In genomic region chr1:160742428-160743127, GRCh38 we compare ENCODE assay signal across 18 cellular contexts. TPM values are rescaled to one million over a fixed set of nuclear protein-coding genes. Genes with fewer than 3 reads are reported as not detected.
DNase-seq lines count a peak whose midpoint lies in the region; ATAC-seq, FAIRE-seq and TF ChIP-seq lines count a peak whose summit lies in the region.
"Had no signal": no experiment of that assay in that cellular context is flagged by ENCODE, and none has a peak within 500 bp of the region (broad histone marks: within the 10 kb centered on the region; RNA-seq: fewer than 3 reads in every experiment).

No MANE protein-coding gene starts in this region.

- peaks cover 2% of the 10 kb centered on the region for H3K36me3 Mint-ChIP-seq in CD8-positive, alpha-beta T cell
- no peaks in the 10 kb centered on the region for H3K36me3 Mint-ChIP-seq in activated CD4-positive, alpha-beta memory T cell treated with anti-CD3 and anti-CD28 coated beads for 36 hours

- intact Hi-C loops in CD8-positive, alpha-beta T cell (cut with DNase I, micrococcal nuclease) = loop anchor here in 1 of 2 experiments (1.0 to 2.0 kb wide), 2 partner anchors 9 to 16 kb away; no protein-coding TSS in a partner anchor
- intact Hi-C loops in activated CD4-positive, alpha-beta memory T cell treated with anti-CD3 and anti-CD28 coated beads for 36 hours (cut with micrococcal nuclease) = no loop called here

- no peaks in the 10 kb centered on the region for H3K36me3 ChIP-seq in CD8-positive, alpha-beta T cell (ENCODE audit: insufficient read depth, low read length)
- H3K36me3 ChIP-seq in mucosa of rectum (ENCODE audit: control insufficient read depth in 2 of 2, insufficient read depth in 2 of 2, low read length in 2 of 2) = no peaks in the 10 kb centered on the region
- H3K36me3 ChIP-seq: BE2C, colonic mucosa had no signal

- H3K9me3 ChIP-seq in CD8-positive, alpha-beta T cell (ENCODE audit: low read length) = no peaks in the 10 kb centered on the region
- H3K9me3 ChIP-seq in mucosa of rectum (ENCODE audit: control insufficient read depth in 2 of 2, low read length in 2 of 2) = no peaks in the 10 kb centered on the region
- H3K9me3 ChIP-seq: BE2C, colonic mucosa, testis had no signal

- H3K4me1 Mint-ChIP-seq in CD8-positive, alpha-beta T cell (ENCODE audit: low read depth) = peaks cover 82% of the 10 kb centered on the region
- H3K4me1 Mint-ChIP-seq in activated CD4-positive, alpha-beta memory T cell treated with anti-CD3 and anti-CD28 coated beads for 36 hours (ENCODE audit: low read depth) = peaks cover 57% of the 10 kb centered on the region

- no peak for ATAC-seq in CD8-positive, alpha-beta T cell
- no peak for ATAC-seq in GM19452 (IDR thresholded peaks at IDR 0.05; ENCODE audit: unreplicated experiment)

- H3K9me3 Mint-ChIP-seq in CD8-positive, alpha-beta T cell = peaks cover 1% of the 10 kb centered on the region
- H3K9me3 Mint-ChIP-seq in activated CD4-positive, alpha-beta memory T cell treated with anti-CD3 and anti-CD28 coated beads for 36 hours = peaks cover 4% of the 10 kb centered on the region
- H3K9me3 Mint-ChIP-seq: GM23338, neural crest cell had no signal

- H3K4me3 Mint-ChIP-seq in CD8-positive, alpha-beta T cell = peak overlapping the region; percentile 81
- no peak overlapping the region for H3K4me3 Mint-ChIP-seq in activated CD4-positive, alpha-beta memory T cell treated with anti-CD3 and anti-CD28 coated beads for 36 hours
- H3K4me3 Mint-ChIP-seq: GM23338, neural crest cell had no signal

- H3K27me3 Mint-ChIP-seq in CD8-positive, alpha-beta T cell (ENCODE audit: low read depth) = no peaks in the 10 kb centered on the region
- no peaks in the 10 kb centered on the region for H3K27me3 Mint-ChIP-seq in activated CD4-positive, alpha-beta memory T cell treated with anti-CD3 and anti-CD28 coated beads for 36 hours

- no peak for TF ChIP-seq POLR2A in GM12891 (IDR thresholded peaks at IDR 0.05; ENCODE audit: low read depth, low read length)

- no peaks in the 10 kb centered on the region for H3K27me3 ChIP-seq in CD8-positive, alpha-beta T cell (ENCODE audit: insufficient read depth, low read length)
- H3K27me3 ChIP-seq in mucosa of rectum (ENCODE audit: control insufficient read depth in 2 of 2, insufficient read depth in 2 of 2, low read length in 2 of 2) = no peaks in the 10 kb centered on the region
- H3K27me3 ChIP-seq: BE2C, colonic mucosa, testis had no signal

- peak overlapping the region; percentile 90 for H3K27ac Mint-ChIP-seq in CD8-positive, alpha-beta T cell
- H3K27ac Mint-ChIP-seq in activated CD4-positive, alpha-beta memory T cell treated with anti-CD3 and anti-CD28 coated beads for 36 hours = peak overlapping the region; percentile 0
- H3K27ac Mint-ChIP-seq: GM23338 had no signal

- TF ChIP-seq CTCF in CD8-positive, alpha-beta T cell (IDR thresholded peaks at IDR 0.05) = no peak

- no peak overlapping the region for H3K9ac ChIP-seq in mucosa of rectum (ENCODE audit: low read depth in 1 of 2, low read length in 2 of 2)

- FAIRE-seq in GM12891 (lab: Jason Lieb, UNC) = peak; percentile 79

- peaks cover 48% of the 10 kb centered on the region for H3K4me1 ChIP-seq in CD8-positive, alpha-beta T cell (ENCODE audit: insufficient read depth, low read length)
- no peaks in the 10 kb centered on the region for H3K4me1 ChIP-seq in mucosa of rectum (ENCODE audit: control insufficient read depth in 2 of 2, insufficient read depth in 2 of 2, low read length in 2 of 2)
- H3K4me1 ChIP-seq: BE2C, colonic mucosa, testis had no signal

- CTCF ChIA-PET in CD8-positive, alpha-beta T cell (lab: Charles Lee) = interaction anchor here (1.9 to 8.2 kb wide), 4 partner anchors 10 to 26 kb away, joined by 4 to 72 read pairs (median 9); no protein-coding TSS in a partner anchor
- CTCF ChIA-PET in activated CD4-positive, alpha-beta memory T cell treated with anti-CD3 and anti-CD28 coated beads for 36 hours (lab: Charles Lee) = interaction anchor here (1.5 kb wide), 1 partner anchor 38 kb away, joined by 3 read pairs; no protein-coding TSS in a partner anchor

- H3K4me3 ChIP-seq in CD8-positive, alpha-beta T cell (ENCODE audit: low read depth, low read length) = no peak overlapping the region
- peak overlapping the region in 1 of 2 donors; percentile 65 for H3K4me3 ChIP-seq in mucosa of rectum (ENCODE audit: low read length in 2 of 2)
- H3K4me3 ChIP-seq: colonic mucosa, GM23338, lung, SK-N-MC, testis had no signal

- H3K27ac ChIP-seq in CD8-positive, alpha-beta T cell (ENCODE audit: low read depth, low read length) = no peak overlapping the region
- H3K27ac ChIP-seq in mucosa of rectum (ENCODE audit: low read depth in 2 of 2, low read length in 2 of 2) = peak overlapping the region; percentile 2 to 44
- H3K27ac ChIP-seq: SK-N-MC, testis had no signal

- DNase-seq in CD8-positive, alpha-beta T cell = no peak
- DNase-seq in GM12891 (ENCODE audit: insufficient read length, low spot score) = no peak
- no peak for DNase-seq in activated CD4-positive, alpha-beta memory T cell treated with anti-CD3 and anti-CD28 coated beads for 36 hours
- no peak for DNase-seq in activated CD4-positive, CD25-positive, alpha-beta regulatory T cell (lab: John Stamatoyannopoulos, UW)
- no peak for DNase-seq in HCEC 1CT
- DNase-seq: activated CD8-positive, alpha-beta memory T cell treated with anti-CD3 and anti-CD28 coated beads, Interleukin-2, amount 50 U/mL, for 4 hours; BE2C; colonic mucosa; NCI-H187; NCI-H446 treated with DMSO at 0.1 percent for 48 hours; testis had no signal

- POLR2A ChIA-PET in CD8-positive, alpha-beta T cell (lab: Charles Lee) = interaction anchor here (2.2 kb wide), 1 partner anchor 9 kb away, joined by 7 read pairs; no protein-coding TSS in a partner anchor
- POLR2A ChIA-PET in activated CD4-positive, alpha-beta memory T cell treated with anti-CD3 and anti-CD28 coated beads for 36 hours (lab: Charles Lee) = no interaction called here

TF ChIP-seq in GM12891, 5 proteins besides CTCF, POLR2A, EP300 and RAD21:
- TF ChIP-seq PAX5 (IDR thresholded peaks at IDR 0.05; ENCODE audit: insufficient read depth, low read length, severe bottlenecking) (no peak), POLR2AphosphoS5 (IDR thresholded peaks at IDR 0.05; ENCODE audit: low read depth, low read length) (0 out of 2 replicates have a peak, but pooled peaks have one; percentile 19)
TF ChIP-seq in GM12891: peak in this region for 1.

RNA-seq across cellular contexts. Expression of gene SLAMF7, which starts 3.5 kb away (rescaled TPM):
- 10 to 100 TPM; 13.3 to 14.8 TPM for total RNA-seq in CD8-positive, alpha-beta T cell
- 123 TPM for polyA plus RNA-seq in GM12891 (2012; ENCODE audit: low read depth, missing spikeins)
- 10 to 100 TPM; 11.4 to 15.9 TPM for total RNA-seq in activated CD4-positive, alpha-beta memory T cell treated with anti-CD3 and anti-CD28 coated beads for 36 hours
- total RNA-seq: GM23338, LHCN-M2, neural crest cell had no signal

RNA-seq across cellular contexts. Expression of gene CD48, which starts 31.0 kb away (rescaled TPM):
- total RNA-seq in CD8-positive, alpha-beta T cell = 100 to 1,000 TPM; 397 to 399 TPM
- polyA plus RNA-seq in GM12891 (2012; ENCODE audit: low read depth, missing spikeins) = 614 TPM
- 100 to 1,000 TPM; 190 to 194 TPM for total RNA-seq in activated CD4-positive, alpha-beta memory T cell treated with anti-CD3 and anti-CD28 coated beads for 36 hours
- total RNA-seq: LHCN-M2, neural crest cell had no signal

RNA-seq across cellular contexts. Expression of gene LY9, which starts 53.4 kb away (rescaled TPM):
- total RNA-seq in CD8-positive, alpha-beta T cell = 100 to 1,000 TPM; 103 to 104 TPM
- polyA plus RNA-seq in GM12891 (2012; ENCODE audit: low read depth, missing spikeins) = 9.2 TPM
- total RNA-seq in activated CD4-positive, alpha-beta memory T cell treated with anti-CD3 and anti-CD28 coated beads for 36 hours = 1 to 10 TPM; 4.8 to 4.9 TPM
- total RNA-seq: GM23338, LHCN-M2, neural crest cell had no signal
- polyA plus RNA-seq: GM23338 had no signal

Comparison
In these comparisons a context has a peak if more than half of its experiments do, and no peak if none do; other contexts are left out.
1. RNA of gene LY9, which starts 53.4 kb away (total RNA-seq): 103 to 104 TPM in CD8-positive, alpha-beta T cell; 4.8 to 4.9 TPM in activated CD4-positive, alpha-beta memory T cell treated with anti-CD3 and anti-CD28 coated beads for 36 hours; every median in the first group is over 10 times any median in the second.